ENCODE assay signal across 8 cellular contexts in the genomic region with DNA sequence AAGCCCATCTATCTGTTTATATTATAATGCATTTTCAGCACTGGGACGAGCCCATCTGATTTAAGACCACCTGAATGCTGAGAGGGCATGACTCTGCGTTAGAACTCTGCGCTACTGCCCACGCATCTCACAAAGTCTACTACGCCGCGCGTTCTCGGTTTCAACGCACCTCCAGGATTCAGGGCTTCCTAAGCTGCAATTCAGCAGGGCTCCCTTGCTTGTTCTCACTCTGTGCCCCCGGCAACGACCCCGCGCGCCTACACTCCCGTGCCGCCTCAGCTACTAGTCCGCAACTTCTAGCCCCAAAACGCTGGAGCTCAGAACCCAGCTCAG. TPM values are rescaled to one million over a fixed set of nuclear protein-coding genes. Genes with fewer than 3 reads are reported as not detected.
DNase-seq lines count a peak whose midpoint lies in the region; ATAC-seq and TF ChIP-seq lines count a peak whose summit lies in the region.

No MANE protein-coding gene starts in this region.

- H2BK120ac ChIP-seq in neuronal stem cell (ENCODE audit: low read depth, low read length) = no peak overlapping the region

- no peak overlapping the region for H2BK5ac ChIP-seq in neuronal stem cell (ENCODE audit: low read length)

- H3K4me2 ChIP-seq in Loucy (ENCODE audit: low read depth, low read length, poor library complexity, severe bottlenecking) (peak overlapping the region; percentile 70), neuronal stem cell (ENCODE audit: insufficient read depth, low read length, poor library complexity, severe bottlenecking) (peak overlapping the region; percentile 80)

- no peak overlapping the region for H2BK15ac ChIP-seq in neuronal stem cell (ENCODE audit: low read length)

- CTCF ChIA-PET in activated naive CD4-positive, alpha-beta T cell treated with anti-CD3 and anti-CD28 coated beads, Interleukin-2, amount 10 ng/mL, durations not matched to agents 7 days and 5 days (lab: Charles Lee) = interaction anchor here (0.5 to 1.0 kb wide), 2 partner anchors 8 to 13 kb away, joined by 3 read pairs; no protein-coding TSS in a partner anchor

- H3K36me3 Mint-ChIP-seq in activated naive CD4-positive, alpha-beta T cell treated with anti-CD3 and anti-CD28 coated beads, Interleukin-2, amount 10 ng/mL, durations not matched to agents 7 days and 5 days = peaks cover 6% of the 10 kb centered on the region

- no peak overlapping the region for H3K14ac ChIP-seq in neuronal stem cell (ENCODE audit: low read length)

- H3K79me2 ChIP-seq in Loucy (ENCODE audit: insufficient read depth, low read length) = no peaks in the 10 kb centered on the region

- peak overlapping the region; percentile 61 for H3K9ac ChIP-seq in Loucy (ENCODE audit: low read depth, low read length, poor library complexity, severe bottlenecking)
- H3K9ac ChIP-seq in endocrine pancreas (ENCODE audit: control insufficient read depth, insufficient read depth, low read length) = peak overlapping the region; percentile 40
- H3K9ac ChIP-seq in neuronal stem cell (ENCODE audit: low read depth, low read length, poor library complexity) = peak overlapping the region; percentile 88

- H3F3A ChIP-seq in Loucy (ENCODE audit: low read depth) = no peaks in the 10 kb centered on the region; the same call in 1 of the 2 replicates

- H3K4me3 ChIP-seq in Loucy (ENCODE audit: low read length, poor library complexity, severe bottlenecking) (peak overlapping the region; percentile 78), endocrine pancreas (ENCODE audit: control insufficient read depth, insufficient read depth, low read length) (peak overlapping the region; percentile 81), neuronal stem cell (ENCODE audit: low read length in 2 of 2) (peak overlapping the region; percentile 74 to 93)

- no peaks in the 10 kb centered on the region for H4K20me1 ChIP-seq in Loucy (ENCODE audit: insufficient read depth, low read length, poor library complexity, severe bottlenecking)

- H2BK12ac ChIP-seq in neuronal stem cell (ENCODE audit: low read length) = peak overlapping the region; percentile 90

- H3K23ac ChIP-seq in neuronal stem cell (ENCODE audit: low read depth, low read length, poor library complexity) = no peak overlapping the region

- no peak for TF ChIP-seq CTCF in Loucy (conservative IDR thresholded peaks at IDR 0.05; ENCODE audit: low read length)

- peak overlapping the region; percentile 65 for H4K8ac ChIP-seq in neuronal stem cell (ENCODE audit: low read depth, low read length)

- H3K36me3 ChIP-seq in Loucy (ENCODE audit: insufficient read depth, low read length) = no peaks in the 10 kb centered on the region
- H3K36me3 ChIP-seq in endocrine pancreas (ENCODE audit: control insufficient read depth, insufficient read depth, low read length) = no peaks in the 10 kb centered on the region
- peaks cover 0 to 16% of the 10 kb centered on the region in 2 donors for H3K36me3 ChIP-seq in neuronal stem cell (replicated peaks in 1 of 2; ENCODE audit: control insufficient read depth in 2 of 2, insufficient read depth in 2 of 2, low read length in 2 of 2)

- H3K27me3 ChIP-seq in Loucy (ENCODE audit: insufficient read depth, low read length, poor library complexity, severe bottlenecking) = peaks cover 13% of the 10 kb centered on the region
- no peaks in the 10 kb centered on the region for H3K27me3 ChIP-seq in endocrine pancreas (ENCODE audit: control insufficient read depth, insufficient read depth, low read length)
- peaks cover 0 to 13% (median 0%) of the 10 kb centered on the region in 3 experiments for H3K27me3 ChIP-seq in neuronal stem cell (ENCODE audit: control insufficient read depth in 3 of 3, insufficient read depth in 3 of 3, low read depth in 1 of 3, low read length in 3 of 3)

- no peaks in the 10 kb centered on the region for H3K9me2 ChIP-seq in Loucy (replicated peaks; ENCODE audit: low read depth, low read length)

- DNase-seq in activated naive CD4-positive, alpha-beta T cell treated with anti-CD3 and anti-CD28 coated beads, Interleukin-2, amount 10 ng/mL, durations not matched to agents 7 days and 5 days = no peak
- DNase-seq in activated naive CD4-positive, alpha-beta T cell (lab: John Stamatoyannopoulos, UW) = no peak
- DNase-seq in neuronal stem cell (ENCODE audit: low spot score) (no peak), OCI-M2 (lab: John Stamatoyannopoulos, UW; ENCODE audit: unreplicated experiment) (no peak), NCI-H128 (lab: John Stamatoyannopoulos, UW; ENCODE audit: unreplicated experiment) (no peak)

- no peak overlapping the region for H3K27ac Mint-ChIP-seq in activated naive CD4-positive, alpha-beta T cell treated with anti-CD3 and anti-CD28 coated beads, Interleukin-2, amount 10 ng/mL, durations not matched to agents 7 days and 5 days

- H3K4me1 ChIP-seq in Loucy (ENCODE audit: insufficient read depth, low read length, poor library complexity, severe bottlenecking) = peaks cover 4% of the 10 kb centered on the region
- H3K4me1 ChIP-seq in endocrine pancreas (ENCODE audit: control insufficient read depth, insufficient read depth, low read length) = peaks cover 3% of the 10 kb centered on the region
- peaks cover 3 to 6% of the 10 kb centered on the region in 2 donors for H3K4me1 ChIP-seq in neuronal stem cell (ENCODE audit: control insufficient read depth in 2 of 2, insufficient read depth in 1 of 2, low read depth in 1 of 2, low read length in 2 of 2)

- ATAC-seq in GM19463 (IDR thresholded peaks at IDR 0.05; ENCODE audit: unreplicated experiment) = no peak

- H3K9me3 Mint-ChIP-seq in activated naive CD4-positive, alpha-beta T cell treated with anti-CD3 and anti-CD28 coated beads, Interleukin-2, amount 10 ng/mL, durations not matched to agents 7 days and 5 days = no peaks in the 10 kb centered on the region

- H3K79me1 ChIP-seq in neuronal stem cell (ENCODE audit: low read depth, low read length) = peaks cover 4% of the 10 kb centered on the region

- H2AK5ac ChIP-seq in neuronal stem cell (ENCODE audit: low read depth, low read length) = no peak overlapping the region

- H3K4me3 Mint-ChIP-seq in activated naive CD4-positive, alpha-beta T cell treated with anti-CD3 and anti-CD28 coated beads, Interleukin-2, amount 10 ng/mL, durations not matched to agents 7 days and 5 days = peak overlapping the region; percentile 79

- H4K91ac ChIP-seq in neuronal stem cell (ENCODE audit: low read depth, low read length, poor library complexity) = no peak overlapping the region

- no peak overlapping the region for H3K27ac ChIP-seq in neuronal stem cell (replicated peaks; ENCODE audit: low read length)

- H3K9me3 ChIP-seq in Loucy (ENCODE audit: insufficient read depth, low read depth, low read length) (no peaks in the 10 kb centered on the region), endocrine pancreas (ENCODE audit: control insufficient read depth, low read length) (no peaks in the 10 kb centered on the region), neuronal stem cell (replicated peaks in 1 of 2; ENCODE audit: control insufficient read depth in 2 of 2, insufficient read depth in 1 of 2, low read depth in 1 of 2, low read length in 2 of 2) (no peaks in the 10 kb centered on the region)

- peak overlapping the region; percentile 95 for H3K18ac ChIP-seq in neuronal stem cell (ENCODE audit: low read length)

- H3K4ac ChIP-seq in neuronal stem cell (ENCODE audit: low read length) = no peak overlapping the region

- H2AFZ ChIP-seq in Loucy (ENCODE audit: low read length) (peak overlapping the region; percentile 94), neuronal stem cell (ENCODE audit: low read length) (peak overlapping the region; percentile 98)

- H3K27me3 Mint-ChIP-seq in activated naive CD4-positive, alpha-beta T cell treated with anti-CD3 and anti-CD28 coated beads, Interleukin-2, amount 10 ng/mL, durations not matched to agents 7 days and 5 days = peaks cover 61% of the 10 kb centered on the region

- no CpG with 5 or more reads among the region's 19 CpGs for WGBS in neuronal stem cell (ENCODE audit: extremely low coverage in 2 of 2, insufficient read length in 2 of 2, insufficient replicate concordance in 1 of 2), 2 donors

- peaks cover 23% of the 10 kb centered on the region for H3K4me1 Mint-ChIP-seq in activated naive CD4-positive, alpha-beta T cell treated with anti-CD3 and anti-CD28 coated beads, Interleukin-2, amount 10 ng/mL, durations not matched to agents 7 days and 5 days

RNA-seq across cellular contexts. Expression of a gene that starts 0.3 kb away (rescaled TPM):
- polyA plus RNA-seq in neuronal stem cell (2013, experiment 1 of 2) = 9.2 TPM
- 9.2 TPM for polyA plus RNA-seq in neuronal stem cell (2013, experiment 2 of 2)
